25 cellular contexts compared by ENCODE assay signal in the genomic region with DNA sequence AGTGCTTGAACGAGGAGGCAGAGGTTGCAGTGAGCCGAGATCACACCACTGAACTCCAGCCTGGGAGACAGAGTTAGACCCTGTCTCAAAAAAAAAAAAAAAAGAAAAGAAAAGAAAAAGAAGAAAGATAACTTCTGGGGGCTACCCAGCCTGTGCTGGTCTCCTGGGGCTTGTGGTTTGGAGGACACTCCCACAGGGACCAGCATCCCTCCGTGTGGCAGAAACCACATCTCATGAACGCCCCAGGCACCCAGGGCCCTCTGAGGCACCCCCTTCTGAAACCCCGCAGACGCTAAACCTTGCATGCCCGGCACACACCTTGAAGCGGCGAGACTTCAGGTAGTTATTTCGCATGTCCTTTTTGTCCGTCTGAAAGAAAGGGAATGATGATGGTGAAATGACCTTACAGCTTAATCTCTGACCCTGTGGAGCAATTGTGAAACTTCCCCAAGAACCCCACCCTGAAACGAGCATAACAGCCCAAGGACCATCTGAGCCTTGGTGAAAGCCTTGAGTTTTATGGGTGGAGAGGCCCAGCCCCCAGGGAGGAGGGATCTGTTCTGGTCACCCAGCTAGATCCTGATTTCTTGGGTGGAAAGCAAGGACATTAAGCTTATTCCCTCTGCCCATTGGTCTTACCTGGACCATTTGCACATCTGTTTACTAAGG. TPM values are rescaled to one million over a fixed set of nuclear protein-coding genes. Genes with fewer than 3 reads are reported as not detected.
"Had no signal": no experiment of that assay in that cellular context is flagged by ENCODE, and none has a peak within 500 bp of the region (broad histone marks: within the 10 kb centered on the region; RNA-seq: fewer than 3 reads in every experiment).

No MANE protein-coding gene starts in this region.

- H3K27me3 ChIP-seq: dorsolateral prefrontal cortex, gastrocnemius medialis, heart right ventricle, pancreas, stomach had no signal

- H3K9me3 Mint-ChIP-seq: nephron had no signal

- H3K4me1 Mint-ChIP-seq: nephron had no signal

- H3K9me3 ChIP-seq: pancreas, stomach, thoracic aorta had no signal

- H3K27ac Mint-ChIP-seq: nephron, progenitor cell of endocrine pancreas had no signal

- H3K36me3 ChIP-seq: gastrocnemius medialis, heart right ventricle, pancreas, stomach, thoracic aorta had no signal

- DNase-seq: dorsolateral prefrontal cortex; effector CD8-positive, alpha-beta T cell; gastrocnemius medialis; heart right ventricle; hypothalamus; kidney glomerular epithelial cell; mesendoderm; naive B cell; occipital lobe; pancreas; right cardiac atrium; small intestine; stimulated activated CD4-positive, alpha-beta T cell treated with anti-CD3 and anti-CD28 coated beads, Interleukin-12 subunit alpha, Interleukin-12 subunit beta, amount 100 ng/mL, for 4 hours; stimulated activated naive CD4-positive, alpha-beta T cell; stomach; substantia nigra; trophoblast cell had no signal

- ATAC-seq: esophagus mucosa, gastrocnemius medialis, heart right ventricle, pancreas, right cardiac atrium had no signal

- H3K4me3 Mint-ChIP-seq: naive B cell, nephron had no signal

- H3K27ac ChIP-seq: dorsolateral prefrontal cortex, gastrocnemius medialis, heart right ventricle, pancreas, stomach, thoracic aorta had no signal

- H3K36me3 Mint-ChIP-seq: naive B cell had no signal

- H3K4me3 ChIP-seq: dorsolateral prefrontal cortex, gastrocnemius medialis, heart right ventricle, pancreas, stomach, thoracic aorta had no signal

- H3K4me1 ChIP-seq: gastrocnemius medialis, heart right ventricle, pancreas, stomach had no signal

RNA-seq across cellular contexts. Expression of gene CNGB1, which starts 55.0 kb away (rescaled TPM):
- total RNA-seq: fibroblast of lung, gastrocnemius medialis, heart right ventricle, lung microvascular endothelial cell, occipital lobe, progenitor cell of endocrine pancreas, right cardiac atrium, thoracic aorta had no signal
- polyA plus RNA-seq: fibroblast of lung, heart right ventricle, liver, right cardiac atrium, urinary bladder had no signal
